ENCODE assay signal across 8 cellular contexts in genomic region chr2:87466591-87467120, GRCh38.
DNase-seq lines count a peak whose midpoint lies in the region; ATAC-seq and TF ChIP-seq lines count a peak whose summit lies in the region.
"Not testable (repeated sequence)": the region's sequence is repeated elsewhere in the genome, so short reads cannot be mapped to it uniquely, and the experiment has no call there.

No MANE protein-coding gene starts in this region.

- not testable (repeated sequence) for TF ChIP-seq POLR2A in breast epithelium (IDR thresholded peaks at IDR 0.05)

- CTCF ChIA-PET in Panc1 (lab: Charles Lee): not testable (repeated sequence)

- H3K4me3 Mint-ChIP-seq in memory B cell: not testable (repeated sequence)

- H3K27ac Mint-ChIP-seq in memory B cell: not testable (repeated sequence)

- not testable (repeated sequence) for BruUV-seq in Panc1 (replicated peaks; lab: Mats Ljungman, UMichigan)

- not testable (repeated sequence) for H3K27ac ChIP-seq in Panc1 (ENCODE audit: low read length); breast epithelium

- POLR2A ChIA-PET in Panc1 (lab: Charles Lee): not testable (repeated sequence)

- intact Hi-C loops in Panc1 (cut with micrococcal nuclease; ENCODE audit: unreplicated experiment); breast epithelium (cut with DNase I; ENCODE audit: low total_unique reads): not testable (repeated sequence)

- H3K9me3 Mint-ChIP-seq in memory B cell: not testable (repeated sequence)

- H3K4me3 ChIP-seq in Panc1 (ENCODE audit: low read depth in 2 of 2, low read length in 2 of 2); breast epithelium: not testable (repeated sequence)

- not testable (repeated sequence) for H3K27me3 ChIP-seq in Panc1 (ENCODE audit: control insufficient read depth, insufficient read depth, low read length); breast epithelium

- not testable (repeated sequence) for DNase-seq in Panc1 (ENCODE audit: low read depth, low spot score)
- DNase-seq in activated CD8-positive, alpha-beta memory T cell treated with anti-CD3 and anti-CD28 coated beads, Interleukin-2, amount 50 U/mL, for 1 hour (ENCODE audit: extremely low read depth): peak; percentile 10
- DNase-seq in breast epithelium (ENCODE audit: low spot score in 2 of 2) (peak; percentile 76 to 86), memory B cell (ENCODE audit: low spot score in 2 of 2) (peak in 1 of 2 donors; percentile 30)
- peak; percentile 30 for DNase-seq in stimulated activated CD8-positive, alpha-beta memory T cell treated with anti-CD3 and anti-CD28 coated beads, Interleukin-12 subunit alpha, Interleukin-12 subunit beta, amount 100 ng/mL, for 4 hours (ENCODE audit: low read depth)

- H3K36me3 ChIP-seq in Panc1 (ENCODE audit: control insufficient read depth, insufficient read depth, low read length); breast epithelium: not testable (repeated sequence)

- H3K27me3 Mint-ChIP-seq in memory B cell: not testable (repeated sequence)

- in situ Hi-C loops in Panc1 (cut with HindIII; ENCODE audit: low pct_unique_long_range_greater_than_20kb, low sequenced_read_pairs): not testable (repeated sequence)

- TF ChIP-seq CTCF in GM12873 (IDR thresholded peaks at IDR 0.05; ENCODE audit: insufficient read depth, low read depth, low read length, missing control alignments) (peak; percentile 19), Panc1 (IDR thresholded peaks at IDR 0.05) (peak; percentile 26; the same call in 1 of the 2 replicates)
- TF ChIP-seq CTCF in breast epithelium (IDR thresholded peaks at IDR 0.05): not testable (repeated sequence)

- H3K4me1 ChIP-seq in Panc1 (ENCODE audit: control insufficient read depth, insufficient read depth, low read length); breast epithelium: not testable (repeated sequence)

- not testable (repeated sequence) for H3K4me1 Mint-ChIP-seq in memory B cell

- ATAC-seq in GM21381 (IDR thresholded peaks at IDR 0.05; ENCODE audit: unreplicated experiment): peak; percentile 38
- ATAC-seq in HG03066 (IDR thresholded peaks at IDR 0.05; ENCODE audit: low read depth, unreplicated experiment): peak; percentile 43
- peak; percentile 89 for ATAC-seq in Panc1
- ATAC-seq in memory B cell (ENCODE audit: low read depth): peak; percentile 79

- H3K9me3 ChIP-seq in Panc1 (ENCODE audit: control insufficient read depth, insufficient read depth, low read depth, low read length); breast epithelium: not testable (repeated sequence)

- H3K36me3 Mint-ChIP-seq in memory B cell: not testable (repeated sequence)

Comparison
In these comparisons a context has a peak if more than half of its experiments do, and no peak if none do; other contexts are left out.
1. ATAC-seq: peak in every context shown above with its lines; median percentile 89 in Panc1; 79 in memory B cell; 43 in HG03066; 38 in GM21381.